In genomic region chr16:47008174-47008573, GRCh38 we compare ENCODE assay signal across 22 cellular contexts. TPM values are rescaled to one million over a fixed set of nuclear protein-coding genes. Genes with fewer than 3 reads are reported as not detected.
DNase-seq lines count a peak whose midpoint lies in the region; ATAC-seq, FAIRE-seq and TF ChIP-seq lines count a peak whose summit lies in the region.
"Had no signal": no experiment of that assay in that cellular context is flagged by ENCODE, and none has a peak within 500 bp of the region (broad histone marks: within the 10 kb centered on the region; RNA-seq: fewer than 3 reads in every experiment).

No MANE protein-coding gene starts in this region.

- H3K4me1 ChIP-seq in ACC112 (ENCODE audit: control insufficient read depth, insufficient read depth, low read length, unreplicated experiment) (peaks cover 6% of the 10 kb centered on the region), GM23248 (ENCODE audit: insufficient read depth) (no peaks in the 10 kb centered on the region), astrocyte (ENCODE audit: insufficient read depth, low read length) (peaks cover 4% of the 10 kb centered on the region)
- H3K4me1 ChIP-seq: BE2C, SJSA1 had no signal

- H3K4me3 Mint-ChIP-seq in astrocyte (ENCODE audit: unreplicated experiment) = no peak overlapping the region
- H3K4me3 Mint-ChIP-seq: CD4-positive, CD25-positive, alpha-beta regulatory T cell had no signal

- H3K9me3 ChIP-seq in GM23248 (ENCODE audit: low read depth) (no peaks in the 10 kb centered on the region), astrocyte (ENCODE audit: insufficient read depth, low read depth, low read length) (no peaks in the 10 kb centered on the region)
- H3K9me3 ChIP-seq: BE2C, SJSA1 had no signal

- H3K27ac Mint-ChIP-seq in astrocyte (ENCODE audit: unreplicated experiment) = no peak overlapping the region

- H4K20me1 ChIP-seq in GM23248 (ENCODE audit: insufficient read depth) = no peaks in the 10 kb centered on the region
- no peaks in the 10 kb centered on the region for H4K20me1 ChIP-seq in astrocyte (ENCODE audit: insufficient read depth, low read length)

- H2AFZ ChIP-seq in ACC112 (ENCODE audit: low read length, unreplicated experiment) (peak overlapping the region; percentile 97), GM23248 (no peak overlapping the region), astrocyte (ENCODE audit: low read depth, low read length) (no peak overlapping the region)

- ATAC-seq in GM18517 (IDR thresholded peaks at IDR 0.05; ENCODE audit: unreplicated experiment) = no peak
- no peak for ATAC-seq in stimulated activated naive CD8-positive, alpha-beta T cell treated with anti-CD3 and anti-CD28 coated beads, Interleukin-15, Interleukin-2, amounts not matched to agents 100 U/mL and 50 U/mL, for 24 hours
- ATAC-seq: Right ventricle myocardium inferior had no signal

- FAIRE-seq in astrocyte (lab: Jason Lieb, UNC) = no peak
- FAIRE-seq: GM12891, RCC 7860 had no signal

- H3K4me2 ChIP-seq in GM23248 (ENCODE audit: unreplicated experiment) (no peak overlapping the region), astrocyte (ENCODE audit: low read length) (peak overlapping the region; percentile 17)
- H3K4me2 ChIP-seq: KMS-11 had no signal

- 79 to 80% methylated on average over 4 of the region's 4 CpGs for WGBS in GM23248 (ENCODE audit: low coverage in 1 of 2, low lambda C conversion rate in 2 of 2, missing lambda C conversion rate in 2 of 2), 2 experiments

- H3K27ac ChIP-seq in ACC112 (ENCODE audit: low read depth, low read length) (no peak overlapping the region), GM23248 (no peak overlapping the region), astrocyte (ENCODE audit: low read depth, low read length) (no peak overlapping the region)
- H3K27ac ChIP-seq: KMS-11, SJSA1 had no signal

- no peaks in the 10 kb centered on the region for H3F3A ChIP-seq in GM23248 (ENCODE audit: insufficient read depth)

- DNase-seq in GM23248 (peak; percentile 6), astrocyte (ENCODE audit: low read depth) (peak; percentile 16), iris pigment epithelial cell (ENCODE audit: low read depth) (peak; percentile 49), NCI-H526 (lab: John Stamatoyannopoulos, UW) (no peak)
- no peak for DNase-seq in stimulated activated CD4-positive, alpha-beta T cell treated with anti-CD3 and anti-CD28 coated beads, Interleukin-4, amount 100 ng/mL, for 24 hours
- DNase-seq in stimulated activated naive CD8-positive, alpha-beta T cell treated with anti-CD3 and anti-CD28 coated beads, Interleukin-15, Interleukin-2, amounts not matched to agents 100 U/mL and 50 U/mL, for 24 hours = no peak
- DNase-seq: BE2C; CD4-positive, CD25-positive, alpha-beta regulatory T cell; GOT3; HCEC 1CT; MV-4-11; NCI-H1105 treated with DMSO at 0.1 percent for 48 hours; NCI-H2029 treated with DMSO at 0.1 percent for 48 hours; NCI-H524 treated with DMSO at 0.1 percent for 48 hours; OCI-M1 had no signal

- H3K9ac ChIP-seq in GM23248 (no peak overlapping the region), astrocyte (ENCODE audit: low read length) (no peak overlapping the region)
- H3K9ac ChIP-seq: KMS-11 had no signal

- no peaks in the 10 kb centered on the region for H3K27me3 ChIP-seq in ACC112 (ENCODE audit: insufficient read depth, low read length)
- H3K27me3 ChIP-seq in GM23248 (replicated peaks; ENCODE audit: insufficient read depth) = no peaks in the 10 kb centered on the region
- H3K27me3 ChIP-seq in astrocyte (ENCODE audit: insufficient read depth, low read length) = no peaks in the 10 kb centered on the region
- H3K27me3 ChIP-seq: BE2C, SJSA1 had no signal

- H3K9me3 Mint-ChIP-seq in astrocyte (ENCODE audit: unreplicated experiment) = peaks cover 4% of the 10 kb centered on the region

- H3K36me3 ChIP-seq in ACC112 (ENCODE audit: insufficient read depth, low read length) (no peaks in the 10 kb centered on the region), GM23248 (ENCODE audit: low read depth) (no peaks in the 10 kb centered on the region), astrocyte (ENCODE audit: insufficient read depth, low read length) (no peaks in the 10 kb centered on the region)
- H3K36me3 ChIP-seq: BE2C, SJSA1 had no signal

- TF ChIP-seq CTCF in astrocyte (IDR thresholded peaks at IDR 0.05; ENCODE audit: insufficient read depth, low read depth, low read length) = no peak

- H3K4me3 ChIP-seq in ACC112 (ENCODE audit: low read depth, low read length) (peak overlapping the region; percentile 18; the same call in 1 of the 2 replicates), GM23248 (no peak overlapping the region), astrocyte (ENCODE audit: insufficient read depth, low read depth, low read length) (no peak overlapping the region)
- H3K4me3 ChIP-seq: SJSA1 had no signal

- in situ Hi-C loops in GM23248 (cut with MboI) = no loop called here

- no peaks in the 10 kb centered on the region for H3K9me2 ChIP-seq in GM23248 (ENCODE audit: insufficient read depth)

- H3K36me3 Mint-ChIP-seq in astrocyte (ENCODE audit: low read depth, unreplicated experiment) = no peaks in the 10 kb centered on the region
- H3K36me3 Mint-ChIP-seq: CD4-positive, CD25-positive, alpha-beta regulatory T cell had no signal

- H3K79me2 ChIP-seq in ACC112 (ENCODE audit: control insufficient read depth, insufficient read depth, low read length, unreplicated experiment) (no peaks in the 10 kb centered on the region), GM23248 (ENCODE audit: insufficient read depth) (no peaks in the 10 kb centered on the region), astrocyte (ENCODE audit: insufficient read depth, low read length) (no peaks in the 10 kb centered on the region)

- peaks cover 2% of the 10 kb centered on the region for H3K4me1 Mint-ChIP-seq in astrocyte (ENCODE audit: low read depth, unreplicated experiment)

- no peaks in the 10 kb centered on the region for H3K27me3 Mint-ChIP-seq in astrocyte (ENCODE audit: low read depth, unreplicated experiment)
- H3K27me3 Mint-ChIP-seq: CD4-positive, CD25-positive, alpha-beta regulatory T cell had no signal

RNA-seq across cellular contexts. Expression of gene DNAJA2, which starts 34.7 kb away (rescaled TPM):
- total RNA-seq in GM23248 (2014; rRNA removed; shearing (Covaris generic)) = 66.6 and 73.3 TPM in 2 replicates
- polyA plus RNA-seq in GM23248 (2016; fragmentation: Nextera tagmentation; extraction: Ambion mirVana) = 89.4 and 97.3 TPM in 2 replicates
- total RNA-seq in astrocyte = 65.9 and 76.1 TPM in 2 replicates

Comparison
In these comparisons a context has a peak if more than half of its experiments do, and no peak if none do; other contexts are left out.
1. DNase-seq: peak in GM23248 (single experiment), astrocyte (single experiment) and iris pigment epithelial cell (single experiment); none in NCI-H526 (0 of 2), stimulated activated CD4-positive, alpha-beta T cell treated with anti-CD3 and anti-CD28 coated beads, Interleukin-4, amount 100 ng/mL, for 24 hours (single experiment) and stimulated activated naive CD8-positive, alpha-beta T cell treated with anti-CD3 and anti-CD28 coated beads, Interleukin-15, Interleukin-2, amounts not matched to agents 100 U/mL and 50 U/mL, for 24 hours (single experiment).